ENCODE assay signal across 10 cellular contexts in genomic region chr19:42091300-42092266, GRCh38. TPM values are rescaled to one million over a fixed set of nuclear protein-coding genes. Genes with fewer than 3 reads are reported as not detected.
DNase-seq lines count a peak whose midpoint lies in the region; ATAC-seq and TF ChIP-seq lines count a peak whose summit lies in the region.
"Had no signal": no experiment of that assay in that cellular context is flagged by ENCODE, and none has a peak within 500 bp of the region (broad histone marks: within the 10 kb centered on the region; RNA-seq: fewer than 3 reads in every experiment).

No MANE protein-coding gene starts in this region.

- TF ChIP-seq POLR2A in spleen (IDR thresholded peaks at IDR 0.05), result no peak

- H3K4me3 ChIP-seq in epithelial cell of esophagus (ENCODE audit: low read length) (no peak overlapping the region), spleen (peak overlapping the region in 1 of 8 donors; percentile 9)

- no peaks in the 10 kb centered on the region for H3K9me3 ChIP-seq in spleen

- H3K27ac Mint-ChIP-seq in activated T-cell treated with anti-CD3 and anti-CD28 coated beads, Interleukin-2, amount 50 U/mL, for 72 hours, result peak overlapping the region; percentile 82
- H3K27ac Mint-ChIP-seq in chondrocyte (ENCODE audit: unreplicated experiment), result no peak overlapping the region

- DNase-seq in activated T-cell treated with anti-CD3 and anti-CD28 coated beads, Interleukin-2, amount 50 U/mL, for 72 hours, result no peak
- no peak for DNase-seq in activated T-cell treated with anti-CD3 and anti-CD28 coated beads, Interleukin-2, amount 50 U/mL, for 1 hour
- DNase-seq in NCI-H1694 (lab: John Stamatoyannopoulos, UW) (peak; percentile 21), epithelial cell of esophagus (ENCODE audit: low read depth) (peak; percentile 82), spleen (peak; percentile 80), NCI-H226 (no peak), chondrocyte (ENCODE audit: low spot score) (no peak)
- DNase-seq: activated CD4-positive, CD25-positive, alpha-beta regulatory T cell treated with anti-CD3 and anti-CD28 coated beads, Interleukin-2, amount 50 U/mL, for 72 hours; NCI-H2227 treated with DMSO at 0.1 percent for 48 hours had no signal

- no peak for ATAC-seq in activated T-cell treated with anti-CD3 and anti-CD28 coated beads, Interleukin-2, amount 50 U/mL, for 72 hours (replicated peaks in 1 of 2)
- ATAC-seq in HG03432 (IDR thresholded peaks at IDR 0.05; ENCODE audit: unreplicated experiment), result no peak

- peaks cover 17 to 78% (median 57%) of the 10 kb centered on the region in 6 donors for H3K4me1 ChIP-seq in spleen

- no peaks in the 10 kb centered on the region for H3K9me3 Mint-ChIP-seq in activated T-cell treated with anti-CD3 and anti-CD28 coated beads, Interleukin-2, amount 50 U/mL, for 72 hours
- no peaks in the 10 kb centered on the region for H3K9me3 Mint-ChIP-seq in chondrocyte (ENCODE audit: low read depth)

- TF ChIP-seq CTCF in epithelial cell of esophagus (IDR thresholded peaks at IDR 0.05; ENCODE audit: insufficient read depth, low read depth, low read length, missing control alignments) (no peak), spleen (IDR thresholded peaks at IDR 0.05 in 8 of 11, conservative IDR thresholded peaks at IDR 0.05 in 3 of 11) (no peak), chondrocyte (IDR thresholded peaks at IDR 0.05) (no peak)

- H3K27me3 ChIP-seq in spleen (replicated peaks in 1 of 7), result peaks cover 0 to 7% (median 0%) of the 10 kb centered on the region in 7 donors

- peak overlapping the region; percentile 13 to 83 (median 72) for H3K27ac ChIP-seq in spleen

- no peaks in the 10 kb centered on the region for H3K27me3 Mint-ChIP-seq in activated T-cell treated with anti-CD3 and anti-CD28 coated beads, Interleukin-2, amount 50 U/mL, for 72 hours (ENCODE audit: low read depth)
- H3K27me3 Mint-ChIP-seq in chondrocyte (ENCODE audit: low read depth), result no peaks in the 10 kb centered on the region

- intact Hi-C loops in spleen (cut with DNase I; ENCODE audit: low total_unique reads), result no loop called here

- peaks cover 0 to 63% (median 30%) of the 10 kb centered on the region in 6 donors for H3K36me3 ChIP-seq in spleen

- no peak overlapping the region for H3K4me3 Mint-ChIP-seq in activated T-cell treated with anti-CD3 and anti-CD28 coated beads, Interleukin-2, amount 50 U/mL, for 72 hours
- H3K4me3 Mint-ChIP-seq in chondrocyte (ENCODE audit: unreplicated experiment), result no peak overlapping the region

- WGBS in spleen, 5 donors, result 72 to 85% (median 81%) methylated on average over 16 to 29 of the region's 29 CpGs

- H3K4me1 Mint-ChIP-seq in activated T-cell treated with anti-CD3 and anti-CD28 coated beads, Interleukin-2, amount 50 U/mL, for 72 hours (ENCODE audit: low read depth), result peaks cover 33% of the 10 kb centered on the region
- H3K4me1 Mint-ChIP-seq in chondrocyte (ENCODE audit: low read depth), result peaks cover 25% of the 10 kb centered on the region

- H3K36me3 Mint-ChIP-seq in activated T-cell treated with anti-CD3 and anti-CD28 coated beads, Interleukin-2, amount 50 U/mL, for 72 hours (ENCODE audit: insufficient read depth in 2 of 2), result peaks cover 1 to 16% of the 10 kb centered on the region in 2 donors
- no peaks in the 10 kb centered on the region for H3K36me3 Mint-ChIP-seq in chondrocyte (ENCODE audit: low read depth)

RNA-seq across cellular contexts. Expression of gene ZNF574, which starts 15.6 kb away (rescaled TPM):
- 10 to 100 TPM; 11.5 to 12.2 TPM for total RNA-seq in activated T-cell treated with anti-CD3 and anti-CD28 coated beads, Interleukin-2, amount 50 U/mL, for 72 hours
- total RNA-seq in spleen, result 10 to 100 TPM; 12.0 to 21.0 (median 17.4) TPM
- 10 to 100 TPM in 1 of 3 donors, 1 to 10 TPM in 2; 4.7 to 10.5 (median 4.9) TPM for polyA plus RNA-seq in spleen
- 11.2 to 13.0 TPM (median 12.4 TPM) in 3 replicates for total RNA-seq in chondrocyte

RNA-seq across cellular contexts. Expression of gene GRIK5, which starts 21.6 kb away (rescaled TPM):
- 1 to 10 TPM; 1.1 to 3.8 TPM for total RNA-seq in activated T-cell treated with anti-CD3 and anti-CD28 coated beads, Interleukin-2, amount 50 U/mL, for 72 hours
- total RNA-seq in spleen (1 to 10 TPM in 6 of 7 donors, under 1 TPM in 1; 0.98 to 4.7 (median 2.2) TPM), chondrocyte (0.36 to 0.59 TPM (median 0.37 TPM) in 3 replicates)
- polyA plus RNA-seq in spleen, result 1 to 10 TPM in 2 of 3 donors, under 1 TPM in 1; 0.94 to 1.4 (median 1.4) TPM

RNA-seq across cellular contexts. Expression of gene POU2F2, which starts 40.7 kb away (rescaled TPM):
- 10 to 100 TPM; 45.0 to 56.0 TPM for total RNA-seq in activated T-cell treated with anti-CD3 and anti-CD28 coated beads, Interleukin-2, amount 50 U/mL, for 72 hours
- total RNA-seq in spleen (10 to 100 TPM; 22.7 to 67.4 (median 45.4) TPM), chondrocyte (0.58 to 1.5 TPM (median 0.62 TPM) in 3 replicates)
- polyA plus RNA-seq in spleen, result 10 to 100 TPM; 22.3 to 48.5 (median 33.3) TPM

Comparison
In these comparisons a context has a peak if more than half of its experiments do, and no peak if none do; other contexts are left out.
1. DNase-seq: peak in NCI-H1694 (single experiment), epithelial cell of esophagus (single experiment) and spleen (single experiment); none in activated T-cell treated with anti-CD3 and anti-CD28 coated beads, Interleukin-2, amount 50 U/mL, for 72 hours (0 of 2), activated T-cell treated with anti-CD3 and anti-CD28 coated beads, Interleukin-2, amount 50 U/mL, for 1 hour (single experiment), NCI-H226 (single experiment) and chondrocyte (single experiment).